In the genomic region with DNA sequence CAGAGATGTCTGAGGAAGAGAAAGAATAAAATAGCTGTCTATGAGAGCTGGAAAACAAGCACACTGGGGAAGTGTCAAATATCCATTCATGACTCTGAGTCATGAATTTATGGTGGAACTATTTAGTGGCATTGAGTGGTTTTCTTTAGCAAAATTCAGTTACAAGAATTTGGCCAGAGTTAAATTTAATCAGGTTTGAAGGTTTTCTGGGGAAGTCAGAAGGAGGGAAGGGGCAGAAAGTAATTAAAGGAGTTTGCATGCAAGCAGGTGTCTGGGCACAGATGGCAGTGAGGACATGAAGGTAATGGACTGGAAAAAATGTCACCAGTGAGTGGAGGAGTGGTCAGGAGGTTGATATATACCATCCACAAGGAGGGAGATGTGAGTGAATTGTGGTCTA, we compare ENCODE assay signal across 11 cellular contexts.
A peak's percentile ranks its signal among the peaks of the same experiment; 100 is the strongest.
DNase-seq lines count a peak whose midpoint lies in the region; TF ChIP-seq lines count a peak whose summit lies in the region.
"Had no signal": no experiment of that assay in that cellular context is flagged by ENCODE, and none has a peak within 500 bp of the region (broad histone marks: within the 10 kb centered on the region; RNA-seq: fewer than 3 reads in every experiment).

No MANE protein-coding gene starts in this region.

- in situ Hi-C loops in KBM-7 (cut with MboI; ENCODE audit: low pct_unique_long_range_greater_than_20kb, low sequenced_read_pairs) = no loop called here

- no peak overlapping the region for H3K4me2 ChIP-seq in smooth muscle cell

- DNase-seq in NOMO-1 treated with DMSO at 0.1 percent for 48 hours (lab: John Stamatoyannopoulos, UW; ENCODE audit: unreplicated experiment) (peak; percentile 24), NOMO-1 (lab: John Stamatoyannopoulos, UW; ENCODE audit: unreplicated experiment in 2 of 2) (no peak), KBM-7 (peak; percentile 40), colonic mucosa (no peak), smooth muscle cell (lab: John Stamatoyannopoulos, UW; ENCODE audit: unreplicated experiment) (no peak), caudate nucleus (lab: John Stamatoyannopoulos, UW) (no peak), erythroblast (lab: John Stamatoyannopoulos, UW) (no peak)
- no peak for DNase-seq in stimulated activated CD8-positive, alpha-beta memory T cell treated with anti-CD3 and anti-CD28 coated beads, Interleukin-4, amount 100 ng/mL, for 48 hours
- DNase-seq: DMS153 had no signal

- H3K9ac ChIP-seq in colonic mucosa (ENCODE audit: low read depth in 2 of 2, low read length in 2 of 2) = no peak overlapping the region
- peak overlapping the region; percentile 21 for H3K9ac ChIP-seq in smooth muscle cell (ENCODE audit: low read depth)
- H3K9ac ChIP-seq: parathyroid adenoma had no signal

- no peak overlapping the region for H2AFZ ChIP-seq in smooth muscle cell (ENCODE audit: low read depth)
- H2AFZ ChIP-seq: parathyroid adenoma had no signal

- H3F3A ChIP-seq in smooth muscle cell (ENCODE audit: low read depth) = no peaks in the 10 kb centered on the region

- H3K27me3 ChIP-seq in colonic mucosa (no peaks in the 10 kb centered on the region), smooth muscle cell (ENCODE audit: low read depth) (no peaks in the 10 kb centered on the region)

- intact Hi-C loops in colonic mucosa (cut with DNase I) = no loop called here

- no peaks in the 10 kb centered on the region for H3K9me3 ChIP-seq in colonic mucosa
- H3K9me3 ChIP-seq in smooth muscle cell (replicated peaks; ENCODE audit: low read depth) = no peaks in the 10 kb centered on the region

- H3K4me1 ChIP-seq in colonic mucosa (no peaks in the 10 kb centered on the region), smooth muscle cell (ENCODE audit: low read depth) (no peaks in the 10 kb centered on the region)
- H3K4me1 ChIP-seq: parathyroid adenoma had no signal

- H4K20me1 ChIP-seq in smooth muscle cell (ENCODE audit: low read depth) = no peaks in the 10 kb centered on the region

- peak overlapping the region; percentile 51 for H3K27ac ChIP-seq in colonic mucosa
- peak overlapping the region; percentile 87 for H3K27ac ChIP-seq in smooth muscle cell (ENCODE audit: low read depth)
- H3K27ac ChIP-seq in caudate nucleus (ENCODE audit: low read depth, low read length) = no peak overlapping the region
- H3K27ac ChIP-seq: parathyroid adenoma had no signal

- TF ChIP-seq CTCF in colonic mucosa (IDR thresholded peaks at IDR 0.05) (no peak), smooth muscle cell (IDR thresholded peaks at IDR 0.05; ENCODE audit: borderline replicate concordance, insufficient read depth, poor library complexity, severe bottlenecking) (no peak)

- TF ChIP-seq POLR2A in erythroblast (IDR thresholded peaks at IDR 0.05; ENCODE audit: low read length) = no peak

- H3K36me3 ChIP-seq in colonic mucosa = no peaks in the 10 kb centered on the region
- H3K36me3 ChIP-seq in smooth muscle cell (ENCODE audit: low read depth) = no peaks in the 10 kb centered on the region

- H3K4me3 ChIP-seq in colonic mucosa = no peak overlapping the region
- no peak overlapping the region for H3K4me3 ChIP-seq in smooth muscle cell
- H3K4me3 ChIP-seq: GM12878 had no signal

- H3K79me2 ChIP-seq in smooth muscle cell (ENCODE audit: low read depth) = no peaks in the 10 kb centered on the region
- H3K79me2 ChIP-seq: parathyroid adenoma had no signal

Comparison
In these comparisons a context has a peak if more than half of its experiments do, and no peak if none do; other contexts are left out.
1. DNase-seq: peak in NOMO-1 treated with DMSO at 0.1 percent for 48 hours (single experiment) and KBM-7 (single experiment); none in NOMO-1 (0 of 2), colonic mucosa (single experiment), smooth muscle cell (single experiment), caudate nucleus (0 of 61), stimulated activated CD8-positive, alpha-beta memory T cell treated with anti-CD3 and anti-CD28 coated beads, Interleukin-4, amount 100 ng/mL, for 48 hours (single experiment) and erythroblast (0 of 2).